In genomic region chr17:67558740-67559380, GRCh38 we compare ENCODE assay signal across 15 cellular contexts.
A peak's percentile ranks its signal among the peaks of the same experiment; 100 is the strongest.
DNase-seq lines count a peak whose midpoint lies in the region; ATAC-seq and TF ChIP-seq lines count a peak whose summit lies in the region.
"Had no signal": no experiment of that assay in that cellular context is flagged by ENCODE, and none has a peak within 500 bp of the region (broad histone marks: within the 10 kb centered on the region; RNA-seq: fewer than 3 reads in every experiment).

No MANE protein-coding gene starts in this region.

- peaks cover 0 to 12% (median 0%) of the 10 kb centered on the region in 9 donors for H3K36me3 ChIP-seq in heart left ventricle
- H3K36me3 ChIP-seq: MG63 had no signal

- H3K4me3 Mint-ChIP-seq in stimulated activated effector memory CD8-positive, alpha-beta T cell treated with anti-CD3 and anti-CD28 coated beads, Interleukin-12 subunit alpha, Interleukin-12 subunit beta, amount 100 ng/mL, for 72 hours, result no peak overlapping the region

- H3K4me1 Mint-ChIP-seq in stimulated activated effector memory CD8-positive, alpha-beta T cell treated with anti-CD3 and anti-CD28 coated beads, Interleukin-12 subunit alpha, Interleukin-12 subunit beta, amount 100 ng/mL, for 72 hours, result peaks cover 20% of the 10 kb centered on the region

- H3K36me3 Mint-ChIP-seq in stimulated activated effector memory CD8-positive, alpha-beta T cell treated with anti-CD3 and anti-CD28 coated beads, Interleukin-12 subunit alpha, Interleukin-12 subunit beta, amount 100 ng/mL, for 72 hours, result peaks cover 24% of the 10 kb centered on the region

- H3K9me3 ChIP-seq in heart left ventricle, result peaks cover 0 to 11% (median 2%) of the 10 kb centered on the region in 12 donors
- H3K9me3 ChIP-seq: MG63 had no signal

- no peaks in the 10 kb centered on the region for H3K4me1 ChIP-seq in heart left ventricle

- ATAC-seq in Right ventricle myocardium superior (ENCODE audit: poor library complexity) (peak; percentile 64), heart left ventricle (peak in 3 of 4 donors; percentile 20 to 62 (median 37))
- peak; percentile 93 for ATAC-seq in stimulated activated effector memory CD8-positive, alpha-beta T cell treated with anti-CD3 and anti-CD28 coated beads, Interleukin-12 subunit alpha, Interleukin-12 subunit beta, amount 100 ng/mL, for 72 hours
- ATAC-seq: PC-3; stimulated activated naive CD8-positive, alpha-beta T cell treated with anti-CD3 and anti-CD28 coated beads, Interleukin-15, Interleukin-2, amounts not matched to agents 100 U/mL and 50 U/mL, for 24 hours had no signal

- no peak overlapping the region for H3K27ac ChIP-seq in heart left ventricle

- no peaks in the 10 kb centered on the region for H3K27me3 ChIP-seq in heart left ventricle
- H3K27me3 ChIP-seq: MG63 had no signal

- peaks cover 10% of the 10 kb centered on the region for H3K9me3 Mint-ChIP-seq in stimulated activated effector memory CD8-positive, alpha-beta T cell treated with anti-CD3 and anti-CD28 coated beads, Interleukin-12 subunit alpha, Interleukin-12 subunit beta, amount 100 ng/mL, for 72 hours

- peak overlapping the region; percentile 81 for H3K27ac Mint-ChIP-seq in stimulated activated effector memory CD8-positive, alpha-beta T cell treated with anti-CD3 and anti-CD28 coated beads, Interleukin-12 subunit alpha, Interleukin-12 subunit beta, amount 100 ng/mL, for 72 hours

- TF ChIP-seq POLR2A in heart left ventricle (IDR thresholded peaks at IDR 0.05), result no peak

- intact Hi-C loops in Right ventricle myocardium superior (cut with DNase I) (no loop called here), cardiac septum (cut with DNase I) (no loop called here), heart left ventricle (cut with DNase I) (no loop called here)

- no peak for TF ChIP-seq CTCF in heart left ventricle (IDR thresholded peaks at IDR 0.05)

- no peak for DNase-seq in Right ventricle myocardium superior
- no peak for DNase-seq in cardiac septum (ENCODE audit: low spot score)
- peak; percentile 79 for DNase-seq in amniotic epithelial cell (ENCODE audit: low read depth)
- no peak for DNase-seq in heart left ventricle
- DNase-seq in stimulated activated effector memory CD8-positive, alpha-beta T cell treated with anti-CD3 and anti-CD28 coated beads, Interleukin-12 subunit alpha, Interleukin-12 subunit beta, amount 100 ng/mL, for 72 hours (ENCODE audit: low spot score in 2 of 2), result no peak
- DNase-seq in inferior parietal cortex (ENCODE audit: extremely low spot score), result no peak
- DNase-seq in T-helper 9 cell, result no peak
- DNase-seq in GOT3 (lab: John Stamatoyannopoulos, UW), result no peak
- DNase-seq: activated gamma-delta T cell; cerebellar nuclear complex; DMS79 treated with DMSO at 0.1 percent for 48 hours; MG63; right cardiac atrium; stimulated activated naive CD8-positive, alpha-beta T cell treated with anti-CD3 and anti-CD28 coated beads, Interleukin-15, Interleukin-2, amounts not matched to agents 100 U/mL and 50 U/mL, for 24 hours had no signal

- WGBS in heart left ventricle, 4 donors, result 45 to 66% (median 55%) methylated on average over 5 of the region's 5 CpGs

- H3K4me3 ChIP-seq in heart left ventricle, result no peak overlapping the region
- H3K4me3 ChIP-seq: MG63 had no signal

Comparison
In these comparisons a context has a peak if more than half of its experiments do, and no peak if none do; other contexts are left out.
1. ATAC-seq: peak in every context shown above with its lines; median percentile 93 in stimulated activated effector memory CD8-positive, alpha-beta T cell treated with anti-CD3 and anti-CD28 coated beads, Interleukin-12 subunit alpha, Interleukin-12 subunit beta, amount 100 ng/mL, for 72 hours; 64 in Right ventricle myocardium superior; 37 in heart left ventricle.